In the genomic region with DNA sequence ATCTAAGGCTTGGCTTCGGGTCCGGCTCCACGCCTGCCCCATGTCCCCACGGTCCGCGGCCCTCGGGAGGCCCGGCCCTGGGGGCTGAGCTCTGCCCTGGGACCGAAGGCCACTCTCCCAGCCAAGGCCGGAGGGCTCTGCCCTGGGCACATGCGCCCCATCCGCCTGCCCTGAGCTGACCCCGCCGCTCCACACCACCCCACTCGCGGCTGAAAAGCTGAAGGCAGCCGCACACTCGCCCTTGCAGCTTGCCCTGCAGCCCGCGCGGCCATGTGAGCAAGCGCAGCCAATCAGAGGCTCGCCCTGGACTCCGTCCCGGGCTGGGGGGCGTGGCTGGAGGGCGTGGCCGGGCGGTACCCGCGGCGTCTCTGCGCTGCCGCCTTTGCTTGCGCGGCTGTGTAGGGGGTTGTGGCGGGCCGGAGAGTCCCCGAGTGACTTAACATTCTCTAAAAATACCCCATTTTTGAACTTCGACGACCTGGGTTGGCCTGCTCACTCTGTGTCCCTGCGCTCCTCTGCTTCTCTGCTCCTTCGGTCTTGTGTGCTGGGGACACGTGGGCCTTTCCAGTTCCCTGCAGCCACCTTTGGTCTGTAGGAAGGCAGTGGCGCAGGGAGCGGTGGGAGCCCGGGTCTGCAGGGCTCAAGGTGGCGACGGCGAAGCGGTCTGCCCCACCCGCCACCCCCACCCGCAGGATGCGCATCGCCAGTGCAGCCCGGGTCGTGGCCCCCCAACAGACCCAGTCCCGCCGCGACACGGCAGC, we compare ENCODE assay signal across 1 cellular context.
TF ChIP-seq lines count a peak whose summit lies in the region.

No MANE protein-coding gene starts in this region.

TF ChIP-seq in K562, 482 proteins besides CTCF, POLR2A, EP300 and RAD21 (continued from another document and continues in another):
- TF ChIP-seq, protein P1, sequence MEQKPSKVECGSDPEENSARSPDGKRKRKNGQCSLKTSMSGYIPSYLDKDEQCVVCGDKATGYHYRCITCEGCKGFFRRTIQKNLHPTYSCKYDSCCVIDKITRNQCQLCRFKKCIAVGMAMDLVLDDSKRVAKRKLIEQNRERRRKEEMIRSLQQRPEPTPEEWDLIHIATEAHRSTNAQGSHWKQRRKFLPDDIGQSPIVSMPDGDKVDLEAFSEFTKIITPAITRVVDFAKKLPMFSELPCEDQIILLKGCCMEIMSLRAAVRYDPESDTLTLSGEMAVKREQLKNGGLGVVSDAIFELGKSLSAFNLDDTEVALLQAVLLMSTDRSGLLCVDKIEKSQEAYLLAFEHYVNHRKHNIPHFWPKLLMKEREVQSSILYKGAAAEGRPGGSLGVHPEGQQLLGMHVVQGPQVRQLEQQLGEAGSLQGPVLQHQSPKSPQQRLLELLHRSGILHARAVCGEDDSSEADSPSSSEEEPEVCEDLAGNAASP (IDR thresholded peaks at IDR 0.05): no peak
- TF ChIP-seq RAD51 (IDR thresholded peaks at IDR 0.05; ENCODE audit: borderline replicate concordance, low read depth) (peak; percentile 90), GABPB1 (CRISPR knock-in tag; IDR thresholded peaks at IDR 0.05) (0 out of 2 replicates have a peak, but pooled peaks have one; percentile 51), MEF2D (tag; conservative IDR thresholded peaks at IDR 0.05; ENCODE audit: low read depth) (no peak), TEAD4 (IDR thresholded peaks at IDR 0.05; ENCODE audit: low read length) (no peak), TEAD4 (CRISPR knock-in tag; IDR thresholded peaks at IDR 0.05; ENCODE audit: borderline replicate concordance) (no peak), SMC3 (conservative IDR thresholded peaks at IDR 0.05; ENCODE audit: insufficient read depth, low read depth, low read length) (no peak), ZNF408 (CRISPR knock-in tag; IDR thresholded peaks at IDR 0.05; ENCODE audit: low read depth) (no peak), ZNF146 (CRISPR knock-in tag; IDR thresholded peaks at IDR 0.05; ENCODE audit: unreplicated experiment) (no peak), FOS (IDR thresholded peaks at IDR 0.05; ENCODE audit: extremely low read depth, insufficient read length) (peak; percentile 68), ZNF436 (CRISPR knock-in tag; IDR thresholded peaks at IDR 0.05) (no peak), TARDBP (IDR thresholded peaks at IDR 0.05) (no peak), ZNF785 (CRISPR knock-in tag; IDR thresholded peaks at IDR 0.05) (no peak), ZNF583 (CRISPR knock-in tag; IDR thresholded peaks at IDR 0.05) (no peak), ERF (CRISPR knock-in tag; IDR thresholded peaks at IDR 0.05) (0 out of 2 replicates have a peak, but pooled peaks have one; percentile 58), BRD9 (IDR thresholded peaks at IDR 0.05; ENCODE audit: low read depth, partially characterized antibody) (no peak), L3MBTL2 (IDR thresholded peaks at IDR 0.05) (peak; percentile 92), MYC (IDR thresholded peaks at IDR 0.05; ENCODE audit: low read depth, low read length) (peak; percentile 35; the same call in 1 of the 2 replicates), MYC (CRISPR knock-in tag; IDR thresholded peaks at IDR 0.05; ENCODE audit: borderline replicate concordance, low read depth) (no peak), NRF1 (conservative IDR thresholded peaks at IDR 0.05 in 1 of 2, IDR thresholded peaks at IDR 0.05 in 1 of 2) (peak; percentile 75 to 78)
- TF ChIP-seq, protein P2, sequence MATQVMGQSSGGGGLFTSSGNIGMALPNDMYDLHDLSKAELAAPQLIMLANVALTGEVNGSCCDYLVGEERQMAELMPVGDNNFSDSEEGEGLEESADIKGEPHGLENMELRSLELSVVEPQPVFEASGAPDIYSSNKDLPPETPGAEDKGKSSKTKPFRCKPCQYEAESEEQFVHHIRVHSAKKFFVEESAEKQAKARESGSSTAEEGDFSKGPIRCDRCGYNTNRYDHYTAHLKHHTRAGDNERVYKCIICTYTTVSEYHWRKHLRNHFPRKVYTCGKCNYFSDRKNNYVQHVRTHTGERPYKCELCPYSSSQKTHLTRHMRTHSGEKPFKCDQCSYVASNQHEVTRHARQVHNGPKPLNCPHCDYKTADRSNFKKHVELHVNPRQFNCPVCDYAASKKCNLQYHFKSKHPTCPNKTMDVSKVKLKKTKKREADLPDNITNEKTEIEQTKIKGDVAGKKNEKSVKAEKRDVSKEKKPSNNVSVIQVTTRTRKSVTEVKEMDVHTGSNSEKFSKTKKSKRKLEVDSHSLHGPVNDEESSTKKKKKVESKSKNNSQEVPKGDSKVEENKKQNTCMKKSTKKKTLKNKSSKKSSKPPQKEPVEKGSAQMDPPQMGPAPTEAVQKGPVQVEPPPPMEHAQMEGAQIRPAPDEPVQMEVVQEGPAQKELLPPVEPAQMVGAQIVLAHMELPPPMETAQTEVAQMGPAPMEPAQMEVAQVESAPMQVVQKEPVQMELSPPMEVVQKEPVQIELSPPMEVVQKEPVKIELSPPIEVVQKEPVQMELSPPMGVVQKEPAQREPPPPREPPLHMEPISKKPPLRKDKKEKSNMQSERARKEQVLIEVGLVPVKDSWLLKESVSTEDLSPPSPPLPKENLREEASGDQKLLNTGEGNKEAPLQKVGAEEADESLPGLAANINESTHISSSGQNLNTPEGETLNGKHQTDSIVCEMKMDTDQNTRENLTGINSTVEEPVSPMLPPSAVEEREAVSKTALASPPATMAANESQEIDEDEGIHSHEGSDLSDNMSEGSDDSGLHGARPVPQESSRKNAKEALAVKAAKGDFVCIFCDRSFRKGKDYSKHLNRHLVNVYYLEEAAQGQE (CRISPR knock-in tag; IDR thresholded peaks at IDR 0.05; ENCODE audit: low read depth): no peak
- TF ChIP-seq, protein P3, sequence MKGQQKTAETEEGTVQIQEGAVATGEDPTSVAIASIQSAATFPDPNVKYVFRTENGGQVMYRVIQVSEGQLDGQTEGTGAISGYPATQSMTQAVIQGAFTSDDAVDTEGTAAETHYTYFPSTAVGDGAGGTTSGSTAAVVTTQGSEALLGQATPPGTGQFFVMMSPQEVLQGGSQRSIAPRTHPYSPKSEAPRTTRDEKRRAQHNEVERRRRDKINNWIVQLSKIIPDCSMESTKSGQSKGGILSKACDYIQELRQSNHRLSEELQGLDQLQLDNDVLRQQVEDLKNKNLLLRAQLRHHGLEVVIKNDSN (CRISPR knock-in tag; IDR thresholded peaks at IDR 0.05): peak; percentile 97
- TF ChIP-seq, protein P4, sequence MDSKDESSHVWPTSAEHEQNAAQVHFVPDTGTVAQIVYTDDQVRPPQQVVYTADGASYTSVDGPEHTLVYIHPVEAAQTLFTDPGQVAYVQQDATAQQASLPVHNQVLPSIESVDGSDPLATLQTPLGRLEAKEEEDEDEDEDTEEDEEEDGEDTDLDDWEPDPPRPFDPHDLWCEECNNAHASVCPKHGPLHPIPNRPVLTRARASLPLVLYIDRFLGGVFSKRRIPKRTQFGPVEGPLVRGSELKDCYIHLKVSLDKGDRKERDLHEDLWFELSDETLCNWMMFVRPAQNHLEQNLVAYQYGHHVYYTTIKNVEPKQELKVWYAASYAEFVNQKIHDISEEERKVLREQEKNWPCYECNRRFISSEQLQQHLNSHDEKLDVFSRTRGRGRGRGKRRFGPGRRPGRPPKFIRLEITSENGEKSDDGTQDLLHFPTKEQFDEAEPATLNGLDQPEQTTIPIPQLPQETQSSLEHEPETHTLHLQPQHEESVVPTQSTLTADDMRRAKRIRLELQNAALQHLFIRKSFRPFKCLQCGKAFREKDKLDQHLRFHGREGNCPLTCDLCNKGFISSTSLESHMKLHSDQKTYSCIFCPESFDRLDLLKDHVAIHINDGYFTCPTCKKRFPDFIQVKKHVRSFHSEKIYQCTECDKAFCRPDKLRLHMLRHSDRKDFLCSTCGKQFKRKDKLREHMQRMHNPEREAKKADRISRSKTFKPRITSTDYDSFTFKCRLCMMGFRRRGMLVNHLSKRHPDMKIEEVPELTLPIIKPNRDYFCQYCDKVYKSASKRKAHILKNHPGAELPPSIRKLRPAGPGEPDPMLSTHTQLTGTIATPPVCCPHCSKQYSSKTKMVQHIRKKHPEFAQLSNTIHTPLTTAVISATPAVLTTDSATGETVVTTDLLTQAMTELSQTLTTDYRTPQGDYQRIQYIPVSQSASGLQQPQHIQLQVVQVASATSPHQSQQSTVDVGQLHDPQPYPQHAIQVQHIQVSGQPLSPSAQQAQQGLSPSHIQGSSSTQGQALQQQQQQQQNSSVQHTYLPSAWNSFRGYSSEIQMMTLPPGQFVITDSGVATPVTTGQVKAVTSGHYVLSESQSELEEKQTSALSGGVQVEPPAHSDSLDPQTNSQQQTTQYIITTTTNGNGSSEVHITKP (IDR thresholded peaks at IDR 0.05; ENCODE audit: partially characterized antibody): no peak
- TF ChIP-seq, protein P5, sequence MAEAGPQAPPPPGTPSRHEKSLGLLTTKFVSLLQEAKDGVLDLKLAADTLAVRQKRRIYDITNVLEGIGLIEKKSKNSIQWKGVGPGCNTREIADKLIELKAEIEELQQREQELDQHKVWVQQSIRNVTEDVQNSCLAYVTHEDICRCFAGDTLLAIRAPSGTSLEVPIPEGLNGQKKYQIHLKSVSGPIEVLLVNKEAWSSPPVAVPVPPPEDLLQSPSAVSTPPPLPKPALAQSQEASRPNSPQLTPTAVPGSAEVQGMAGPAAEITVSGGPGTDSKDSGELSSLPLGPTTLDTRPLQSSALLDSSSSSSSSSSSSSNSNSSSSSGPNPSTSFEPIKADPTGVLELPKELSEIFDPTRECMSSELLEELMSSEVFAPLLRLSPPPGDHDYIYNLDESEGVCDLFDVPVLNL (CRISPR knock-in tag; IDR thresholded peaks at IDR 0.05; ENCODE audit: low read depth): no peak
- TF ChIP-seq, protein P6, sequence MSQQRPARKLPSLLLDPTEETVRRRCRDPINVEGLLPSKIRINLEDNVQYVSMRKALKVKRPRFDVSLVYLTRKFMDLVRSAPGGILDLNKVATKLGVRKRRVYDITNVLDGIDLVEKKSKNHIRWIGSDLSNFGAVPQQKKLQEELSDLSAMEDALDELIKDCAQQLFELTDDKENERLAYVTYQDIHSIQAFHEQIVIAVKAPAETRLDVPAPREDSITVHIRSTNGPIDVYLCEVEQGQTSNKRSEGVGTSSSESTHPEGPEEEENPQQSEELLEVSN (IDR thresholded peaks at IDR 0.05; ENCODE audit: borderline replicate concordance in 1 of 2, extremely low read depth in 1 of 2, insufficient read depth in 1 of 2, insufficient read length in 1 of 2, low read depth in 1 of 2, low read length in 1 of 2, poor library complexity in 1 of 2, severe bottlenecking in 1 of 2): peak; percentile 61 to 86
- TF ChIP-seq, protein P7, sequence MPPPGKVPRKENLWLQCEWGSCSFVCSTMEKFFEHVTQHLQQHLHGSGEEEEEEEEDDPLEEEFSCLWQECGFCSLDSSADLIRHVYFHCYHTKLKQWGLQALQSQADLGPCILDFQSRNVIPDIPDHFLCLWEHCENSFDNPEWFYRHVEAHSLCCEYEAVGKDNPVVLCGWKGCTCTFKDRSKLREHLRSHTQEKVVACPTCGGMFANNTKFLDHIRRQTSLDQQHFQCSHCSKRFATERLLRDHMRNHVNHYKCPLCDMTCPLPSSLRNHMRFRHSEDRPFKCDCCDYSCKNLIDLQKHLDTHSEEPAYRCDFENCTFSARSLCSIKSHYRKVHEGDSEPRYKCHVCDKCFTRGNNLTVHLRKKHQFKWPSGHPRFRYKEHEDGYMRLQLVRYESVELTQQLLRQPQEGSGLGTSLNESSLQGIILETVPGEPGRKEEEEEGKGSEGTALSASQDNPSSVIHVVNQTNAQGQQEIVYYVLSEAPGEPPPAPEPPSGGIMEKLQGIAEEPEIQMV (tag; conservative IDR thresholded peaks at IDR 0.05; ENCODE audit: low read depth): peak; percentile 62; the same call in 1 of the 2 replicates
